In genomic region chr16:12111223-12111622, GRCh38 we compare ENCODE assay signal across 13 cellular contexts.
"Had no signal": no experiment of that assay in that cellular context is flagged by ENCODE, and none has a peak within 500 bp of the region (broad histone marks: within the 10 kb centered on the region; RNA-seq: fewer than 3 reads in every experiment).

No MANE protein-coding gene starts in this region.

- H3K27ac ChIP-seq: gastrocnemius medialis, heart right ventricle, stomach, testis had no signal

- H3K9me3 ChIP-seq: gastrocnemius medialis, heart right ventricle, stomach, testis had no signal

- H3K4me3 ChIP-seq: gastrocnemius medialis, heart right ventricle, stomach, testis had no signal

- H3K27me3 ChIP-seq: gastrocnemius medialis, heart right ventricle, stomach, testis had no signal

- H3K4me1 ChIP-seq: heart right ventricle, stomach, testis had no signal

- DNase-seq: activated CD4-positive, alpha-beta T cell treated with anti-CD3 and anti-CD28 coated beads, Interleukin-2, amount 50 U/mL, for 1 hour; activated CD8-positive, alpha-beta memory T cell treated with anti-CD3 and anti-CD28 coated beads for 24 hours; activated naive CD4-positive, alpha-beta T cell treated with anti-CD3 and anti-CD28 coated beads, Interleukin-2, amount 10 ng/mL, durations not matched to agents 7 days and 5 days; endodermal cell; gastrocnemius medialis; heart right ventricle; naive thymus-derived CD8-positive, alpha-beta T cell; nucleus accumbens; right cardiac atrium; stomach; testis had no signal

- H3K36me3 ChIP-seq: gastrocnemius medialis had no signal

- ATAC-seq: activated CD4-positive, CD25-positive, alpha-beta regulatory T cell treated with anti-CD3 and anti-CD28 coated beads, Interleukin-2, amount 50 U/mL, for 24 hours; activated T-helper 17 cell treated with anti-CD3 and anti-CD28 coated beads, Interleukin-2, amount 50 U/mL, for 72 hours; gastrocnemius medialis; heart right ventricle; naive thymus-derived CD8-positive, alpha-beta T cell; right cardiac atrium had no signal
